19 cellular contexts compared by ENCODE assay signal in the genomic region with DNA sequence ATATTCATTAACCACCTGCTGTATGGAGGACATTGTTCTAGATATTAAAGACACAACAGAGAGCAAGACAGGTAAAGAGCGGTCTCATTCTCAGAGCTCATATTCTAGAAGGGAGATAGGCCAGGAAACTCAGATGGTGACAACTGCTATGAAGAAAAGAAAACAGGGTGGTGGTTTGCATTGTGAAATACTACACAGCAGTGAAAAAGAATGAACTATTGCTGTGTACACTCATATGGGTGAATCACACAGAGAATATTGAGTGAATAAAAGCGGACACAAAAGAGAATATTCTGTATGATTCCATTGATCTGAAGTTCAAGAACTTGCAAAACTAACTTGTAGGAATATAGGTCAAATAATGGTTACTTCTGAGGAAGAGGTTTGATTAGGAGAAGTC.
DNase-seq lines count a peak whose midpoint lies in the region; ATAC-seq and TF ChIP-seq lines count a peak whose summit lies in the region.
"Had no signal": no experiment of that assay in that cellular context is flagged by ENCODE, and none has a peak within 500 bp of the region (broad histone marks: within the 10 kb centered on the region; RNA-seq: fewer than 3 reads in every experiment).

No MANE protein-coding gene starts in this region.

- H3K27ac Mint-ChIP-seq in HFFc6 (peak overlapping the region; percentile 12; the same call in 1 of the 2 replicates), progenitor cell of endocrine pancreas (peak overlapping the region; percentile 6)
- peak overlapping the region; percentile 21 for H3K27ac Mint-ChIP-seq in central memory CD8-positive, alpha-beta T cell (ENCODE audit: low read depth)
- H3K27ac Mint-ChIP-seq in activated naive CD8-positive, alpha-beta T cell treated with anti-CD3 and anti-CD28 coated beads, Interleukin-2, amount 50 U/mL, for 24 hours = no peak overlapping the region
- H3K27ac Mint-ChIP-seq: CD4-positive, alpha-beta memory T cell; IgD-negative memory B cell had no signal

- no peaks in the 10 kb centered on the region for H3K9me3 Mint-ChIP-seq in HFFc6
- H3K9me3 Mint-ChIP-seq in central memory CD8-positive, alpha-beta T cell = no peaks in the 10 kb centered on the region
- no peaks in the 10 kb centered on the region for H3K9me3 Mint-ChIP-seq in progenitor cell of endocrine pancreas (ENCODE audit: low read depth)
- no peaks in the 10 kb centered on the region for H3K9me3 Mint-ChIP-seq in activated naive CD8-positive, alpha-beta T cell treated with anti-CD3 and anti-CD28 coated beads, Interleukin-2, amount 50 U/mL, for 24 hours

- H3K27me3 Mint-ChIP-seq in HFFc6 (ENCODE audit: insufficient read depth) (peaks cover 3% of the 10 kb centered on the region; the same call in 1 of the 2 replicates), progenitor cell of endocrine pancreas (no peaks in the 10 kb centered on the region)
- H3K27me3 Mint-ChIP-seq in central memory CD8-positive, alpha-beta T cell = peaks cover 19% of the 10 kb centered on the region
- no peaks in the 10 kb centered on the region for H3K27me3 Mint-ChIP-seq in activated naive CD8-positive, alpha-beta T cell treated with anti-CD3 and anti-CD28 coated beads, Interleukin-2, amount 50 U/mL, for 24 hours

- H3K36me3 Mint-ChIP-seq in HFFc6 (ENCODE audit: low read depth) = peaks cover 6% of the 10 kb centered on the region
- no peaks in the 10 kb centered on the region for H3K36me3 Mint-ChIP-seq in central memory CD8-positive, alpha-beta T cell (ENCODE audit: insufficient read depth)
- H3K36me3 Mint-ChIP-seq in progenitor cell of endocrine pancreas (ENCODE audit: insufficient read depth) = peaks cover 22% of the 10 kb centered on the region
- no peaks in the 10 kb centered on the region for H3K36me3 Mint-ChIP-seq in activated naive CD8-positive, alpha-beta T cell treated with anti-CD3 and anti-CD28 coated beads, Interleukin-2, amount 50 U/mL, for 24 hours (ENCODE audit: low read depth)
- H3K36me3 Mint-ChIP-seq: CD14-positive monocyte; CD4-positive, alpha-beta memory T cell; IgD-negative memory B cell had no signal

- ATAC-seq in left cardiac atrium = no peak
- no peak for ATAC-seq in central memory CD8-positive, alpha-beta T cell (replicated peaks; ENCODE audit: extremely low read depth, poor library complexity, severe bottlenecking)
- no peak for ATAC-seq in activated naive CD8-positive, alpha-beta T cell treated with anti-CD3 and anti-CD28 coated beads, Interleukin-2, amount 50 U/mL, for 24 hours
- ATAC-seq: HepG2 had no signal

- no peaks in the 10 kb centered on the region for H3K36me3 ChIP-seq in cardiac muscle cell
- H3K36me3 ChIP-seq: BLaER1, HAP-1 had no signal

- H3K27me3 ChIP-seq in cardiac muscle cell = no peaks in the 10 kb centered on the region
- H3K27me3 ChIP-seq: BLaER1 had no signal

- H3K4me3 ChIP-seq in cardiac muscle cell = no peak overlapping the region
- H3K4me3 ChIP-seq: BLaER1, GM12878, HAP-1 had no signal

- H3K4me1 Mint-ChIP-seq in HFFc6 (ENCODE audit: low read depth) (peaks cover 71% of the 10 kb centered on the region), progenitor cell of endocrine pancreas (ENCODE audit: low read depth) (peaks cover 11% of the 10 kb centered on the region)
- no peaks in the 10 kb centered on the region for H3K4me1 Mint-ChIP-seq in central memory CD8-positive, alpha-beta T cell
- H3K4me1 Mint-ChIP-seq in activated naive CD8-positive, alpha-beta T cell treated with anti-CD3 and anti-CD28 coated beads, Interleukin-2, amount 50 U/mL, for 24 hours = peaks cover 1% of the 10 kb centered on the region
- H3K4me1 Mint-ChIP-seq: CD4-positive, alpha-beta memory T cell; IgD-negative memory B cell had no signal

- no peak overlapping the region for H3K4me3 Mint-ChIP-seq in HFFc6
- no peak overlapping the region for H3K4me3 Mint-ChIP-seq in central memory CD8-positive, alpha-beta T cell
- no peak overlapping the region for H3K4me3 Mint-ChIP-seq in progenitor cell of endocrine pancreas (ENCODE audit: low read depth)
- H3K4me3 Mint-ChIP-seq in activated naive CD8-positive, alpha-beta T cell treated with anti-CD3 and anti-CD28 coated beads, Interleukin-2, amount 50 U/mL, for 24 hours = no peak overlapping the region
- H3K4me3 Mint-ChIP-seq: CD14-positive monocyte; CD4-positive, alpha-beta memory T cell; IgD-negative memory B cell had no signal

- peak overlapping the region; percentile 89 for H3K27ac ChIP-seq in cardiac muscle cell
- H3K27ac ChIP-seq: 22Rv1, BLaER1 had no signal

- DNase-seq in cardiac muscle cell (ENCODE audit: low read depth in 1 of 2, low spot score in 1 of 2) = no peak
- DNase-seq in left cardiac atrium = no peak
- no peak for DNase-seq in HFFc6
- DNase-seq in central memory CD8-positive, alpha-beta T cell (ENCODE audit: low spot score in 2 of 2) = no peak
- no peak for DNase-seq in progenitor cell of endocrine pancreas (ENCODE audit: low spot score, unreplicated experiment)
- no peak for DNase-seq in activated naive CD8-positive, alpha-beta T cell treated with anti-CD3 and anti-CD28 coated beads, Interleukin-2, amount 50 U/mL, for 24 hours
- no peak for DNase-seq in Kasumi-1 (lab: John Stamatoyannopoulos, UW)
- DNase-seq in DMS 273 (lab: John Stamatoyannopoulos, UW; ENCODE audit: unreplicated experiment) = no peak
- DNase-seq: CD4-positive, alpha-beta memory T cell; DMS53; DND-41; EL had no signal

- H3K4me1 ChIP-seq in cardiac muscle cell (ENCODE audit: low read depth) = peaks cover 30% of the 10 kb centered on the region
- H3K4me1 ChIP-seq: HAP-1 had no signal

- intact Hi-C loops in left cardiac atrium (cut with DNase I) = loop anchor here in 1 of 2 donors (2.0 kb wide), 1 partner anchor 159 kb away; a partner anchor contains a TSS

- no peak for TF ChIP-seq CTCF in cardiac muscle cell (IDR thresholded peaks at IDR 0.05; ENCODE audit: low read depth, low read length)
- no peak for TF ChIP-seq CTCF in HFFc6 (IDR thresholded peaks at IDR 0.05)
- no peak for TF ChIP-seq CTCF in progenitor cell of endocrine pancreas (IDR thresholded peaks at IDR 0.05; ENCODE audit: unreplicated experiment)

- no peaks in the 10 kb centered on the region for H3K9me3 ChIP-seq in cardiac muscle cell (ENCODE audit: low read depth)
- H3K9me3 ChIP-seq: BLaER1, HAP-1 had no signal
